15 cellular contexts compared by ENCODE assay signal in the genomic region with DNA sequence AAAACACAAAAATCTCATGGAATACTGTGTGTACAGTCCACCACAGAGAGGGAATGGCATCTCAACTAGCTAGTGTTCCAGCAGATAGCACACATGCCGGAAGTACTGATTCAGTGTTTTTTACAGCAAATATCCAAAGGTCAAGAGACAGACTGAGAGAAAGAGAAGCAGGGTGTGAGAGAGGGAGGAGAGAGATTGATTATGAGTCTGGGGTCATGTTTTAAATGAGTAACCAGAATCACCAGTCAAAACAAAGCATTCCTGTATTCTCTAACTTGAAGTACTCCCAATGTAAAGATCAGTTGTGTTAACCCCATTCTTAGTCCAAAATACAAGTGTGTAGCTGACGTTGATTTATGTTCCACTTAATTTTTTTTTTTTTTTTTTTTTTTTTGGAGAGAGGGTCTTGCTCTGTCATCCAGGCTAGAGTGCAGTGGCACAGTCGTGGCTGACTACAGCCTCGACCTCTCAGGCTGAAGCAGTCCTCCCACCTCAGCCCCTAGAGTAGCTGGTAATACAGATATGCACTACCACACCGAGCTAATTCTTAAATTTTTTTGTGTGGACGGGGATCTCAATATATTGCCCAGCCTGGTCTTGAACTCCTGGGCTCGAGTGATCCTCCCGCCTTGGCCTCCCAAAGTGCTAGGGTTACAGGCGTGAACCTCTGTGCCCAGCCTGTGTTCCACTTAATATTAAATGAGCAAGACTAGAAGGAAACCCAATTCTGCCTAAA.
DNase-seq lines count a peak whose midpoint lies in the region; ATAC-seq and TF ChIP-seq lines count a peak whose summit lies in the region.
"Had no signal": no experiment of that assay in that cellular context is flagged by ENCODE, and none has a peak within 500 bp of the region (broad histone marks: within the 10 kb centered on the region; RNA-seq: fewer than 3 reads in every experiment).

No MANE protein-coding gene starts in this region.

- no peak for TF ChIP-seq CTCF in choroid plexus epithelial cell (conservative IDR thresholded peaks at IDR 0.05; ENCODE audit: low read depth, low read length)
- TF ChIP-seq CTCF in tibial artery (IDR thresholded peaks at IDR 0.05) = no peak

- H3K4me3 ChIP-seq in choroid plexus epithelial cell (ENCODE audit: low read depth, low read length) = no peak overlapping the region
- H3K4me3 ChIP-seq in tibial artery = no peak overlapping the region
- H3K4me3 ChIP-seq in HAP-1 = no peak overlapping the region
- H3K4me3 ChIP-seq: SK-N-MC had no signal

- no peak overlapping the region for H3K27ac ChIP-seq in tibial artery
- H3K27ac ChIP-seq: SK-N-MC had no signal

- H3K27me3 ChIP-seq in tibial artery = no peaks in the 10 kb centered on the region
- no peaks in the 10 kb centered on the region for H3K27me3 ChIP-seq in HAP-1 (ENCODE audit: low read depth)

- in situ Hi-C loops in HAP-1 (cut with MboI; ENCODE audit: low sequenced_read_pairs) = no loop called here

- peak; percentile 98 for ATAC-seq in left lobe of liver
- no peak for ATAC-seq in stimulated activated naive CD8-positive, alpha-beta T cell treated with anti-CD3 and anti-CD28 coated beads, Interleukin-15, Interleukin-2, amounts not matched to agents 100 U/mL and 50 U/mL, for 24 hours
- ATAC-seq: Right ventricle myocardium inferior had no signal

- intact Hi-C loops in tibial artery (cut with DNase I; ENCODE audit: low total_unique reads) = no loop called here

- H3K4me1 ChIP-seq in tibial artery (no peaks in the 10 kb centered on the region), HAP-1 (no peaks in the 10 kb centered on the region)

- H3K9me3 ChIP-seq in tibial artery (peaks cover 0 to 6% (median 0%) of the 10 kb centered on the region in 3 donors), HAP-1 (no peaks in the 10 kb centered on the region)

- DNase-seq in EH (ENCODE audit: low read depth) = peak; percentile 60
- DNase-seq in choroid plexus epithelial cell (ENCODE audit: low read depth) = peak; percentile 39
- DNase-seq in left lobe of liver (ENCODE audit: low spot score) = no peak
- DNase-seq in renal cortical epithelial cell (ENCODE audit: low read depth) = peak; percentile 50
- no peak for DNase-seq in tibial artery
- no peak for DNase-seq in HT-29 (ENCODE audit: low spot score)
- DNase-seq in HAP-1 (ENCODE audit: low spot score in 2 of 2) = no peak
- DNase-seq in stimulated activated naive CD8-positive, alpha-beta T cell treated with anti-CD3 and anti-CD28 coated beads, Interleukin-15, Interleukin-2, amounts not matched to agents 100 U/mL and 50 U/mL, for 24 hours = no peak
- DNase-seq: NCI-H1092, NCI-H1694, NCI-H2107, NCI-H345, NCI-H748 treated with DMSO at 0.1 percent for 48 hours had no signal

- no peaks in the 10 kb centered on the region for H3K36me3 ChIP-seq in tibial artery
- no peaks in the 10 kb centered on the region for H3K36me3 ChIP-seq in HAP-1 (replicated peaks)

Comparison
In these comparisons a context has a peak if more than half of its experiments do, and no peak if none do; other contexts are left out.
1. DNase-seq: peak in EH (single experiment), choroid plexus epithelial cell (single experiment) and renal cortical epithelial cell (single experiment); none in left lobe of liver (single experiment), tibial artery (0 of 2), HT-29 (single experiment), HAP-1 (0 of 2) and stimulated activated naive CD8-positive, alpha-beta T cell treated with anti-CD3 and anti-CD28 coated beads, Interleukin-15, Interleukin-2, amounts not matched to agents 100 U/mL and 50 U/mL, for 24 hours (single experiment).